In genomic region chr14:75295061-75295461, GRCh38 we compare ENCODE assay signal across 8 cellular contexts. TPM values are rescaled to one million over a fixed set of nuclear protein-coding genes. Genes with fewer than 3 reads are reported as not detected.
DNase-seq lines count a peak whose midpoint lies in the region; ATAC-seq and TF ChIP-seq lines count a peak whose summit lies in the region.

No MANE protein-coding gene starts in this region.

- no peaks in the 10 kb centered on the region for H4K20me1 ChIP-seq in BLaER1

- H3K4me1 Mint-ChIP-seq in neural crest cell: peaks cover 25% of the 10 kb centered on the region

- DNase-seq in HL-60 (ENCODE audit: low read depth in 1 of 2, low spot score in 1 of 2) (no peak), globus pallidus (ENCODE audit: low spot score) (peak; percentile 56), neural crest cell (ENCODE audit: low read depth, low spot score) (peak; percentile 18)
- DNase-seq in activated T-cell treated with anti-CD3 and anti-CD28 coated beads, Interleukin-2, amount 50 U/mL, for 48 hours: peak; percentile 45 to 52

- H3K27me3 Mint-ChIP-seq in neural crest cell (ENCODE audit: low read depth): peaks cover 12% of the 10 kb centered on the region

- no peaks in the 10 kb centered on the region for H3K36me3 Mint-ChIP-seq in neural crest cell (ENCODE audit: low read depth)

- TF ChIP-seq CTCF in HL-60 (IDR thresholded peaks at IDR 0.05; ENCODE audit: insufficient read depth, low read length): no peak
- TF ChIP-seq CTCF in neural crest cell (conservative IDR thresholded peaks at IDR 0.05): no peak

- no peak overlapping the region for H3K27ac Mint-ChIP-seq in neural crest cell (ENCODE audit: unreplicated experiment)

- H3K4me3 ChIP-seq in BLaER1 (peak overlapping the region; percentile 76), HL-60 (replicated peaks; ENCODE audit: insufficient read depth, low read length) (no peak overlapping the region)

- H3K36me3 ChIP-seq in BLaER1: no peaks in the 10 kb centered on the region

- H3K4me1 ChIP-seq in BLaER1: peaks cover 29% of the 10 kb centered on the region

- H3K4me3 Mint-ChIP-seq in neural crest cell: peak overlapping the region; percentile 87

- H3K9ac ChIP-seq in BLaER1: no peak overlapping the region; the same call in 1 of the 2 replicates

- H3K27me3 ChIP-seq in BLaER1: no peaks in the 10 kb centered on the region
- H3K27me3 ChIP-seq in HL-60 (ENCODE audit: insufficient read depth, poor library complexity, severe bottlenecking): no peaks in the 10 kb centered on the region

- ATAC-seq in GM21619 (IDR thresholded peaks at IDR 0.05; ENCODE audit: unreplicated experiment) (no peak), GM21447 (IDR thresholded peaks at IDR 0.05; ENCODE audit: unreplicated experiment) (no peak), HG03025 (IDR thresholded peaks at IDR 0.05; ENCODE audit: low FRiP score, unreplicated experiment) (no peak)

- H3K4me2 ChIP-seq in BLaER1: peak overlapping the region; percentile 97

- H3K9me3 Mint-ChIP-seq in neural crest cell: no peaks in the 10 kb centered on the region

- H3K9me3 ChIP-seq in BLaER1: no peaks in the 10 kb centered on the region

- H3K27ac ChIP-seq in BLaER1 (no peak overlapping the region), HL-60 (replicated peaks) (peak overlapping the region; percentile 95)

RNA-seq across cellular contexts. Expression of gene FOS, which starts 16.4 kb away (rescaled TPM):
- total RNA-seq in neural crest cell: 3.8 and 5.8 TPM in 2 replicates

Comparison
In these comparisons a context has a peak if more than half of its experiments do, and no peak if none do; other contexts are left out.
1. DNase-seq: peak in activated T-cell treated with anti-CD3 and anti-CD28 coated beads, Interleukin-2, amount 50 U/mL, for 48 hours (2 of 2), globus pallidus (single experiment) and neural crest cell (single experiment); none in HL-60 (0 of 2).